In genomic region chr18:62521588-62521987, GRCh38 we compare ENCODE assay signal across 9 cellular contexts. TPM values are rescaled to one million over a fixed set of nuclear protein-coding genes. Genes with fewer than 3 reads are reported as not detected.
A peak's percentile ranks its signal among the peaks of the same experiment; 100 is the strongest.
DNase-seq lines count a peak whose midpoint lies in the region; ATAC-seq, FAIRE-seq and TF ChIP-seq lines count a peak whose summit lies in the region.
"Had no signal": no experiment of that assay in that cellular context is flagged by ENCODE, and none has a peak within 500 bp of the region (broad histone marks: within the 10 kb centered on the region; RNA-seq: fewer than 3 reads in every experiment).

No MANE protein-coding gene starts in this region.

- H3K79me2 ChIP-seq in OCI-LY3 (ENCODE audit: low read length), result peaks cover 31% of the 10 kb centered on the region
- H3K79me2 ChIP-seq in endothelial cell of umbilical vein (ENCODE audit: control insufficient read depth, insufficient read depth, low read length), result peaks cover 31% of the 10 kb centered on the region

- DNase-seq in GM19239 (ENCODE audit: insufficient read length, low spot score), result no peak
- DNase-seq in endothelial cell of umbilical vein (ENCODE audit: low read depth, low spot score), result no peak
- no peak for DNase-seq in progenitor cell of endocrine pancreas (ENCODE audit: low spot score, unreplicated experiment)
- DNase-seq in NCI-H2081 treated with DMSO at 0.1 percent for 48 hours (lab: John Stamatoyannopoulos, UW), result no peak
- no peak for DNase-seq in ascending aorta (ENCODE audit: low spot score in 2 of 2)

- H3K4me3 ChIP-seq in OCI-LY3 (ENCODE audit: low read length) (peak overlapping the region; percentile 75), endothelial cell of umbilical vein (replicated peaks in 1 of 3; ENCODE audit: insufficient read depth in 1 of 3, low read depth in 1 of 3, low read length in 3 of 3) (peak overlapping the region; percentile 85 to 98 (median 96)), ascending aorta (peak overlapping the region in 1 of 2 donors; percentile 95)

- POLR2A ChIA-PET in endothelial cell of umbilical vein (lab: Charles Lee), result interaction anchor here (0.6 to 1.8 kb wide), 2 partner anchors 71 to 300 kb away, joined by 3 to 9 read pairs; no protein-coding TSS in a partner anchor

- H3K27me3 Mint-ChIP-seq in progenitor cell of endocrine pancreas, result peaks cover 6% of the 10 kb centered on the region

- no peaks in the 10 kb centered on the region for H3K36me3 Mint-ChIP-seq in progenitor cell of endocrine pancreas (ENCODE audit: insufficient read depth)

- dilution Hi-C loops in endothelial cell of umbilical vein (cut with MboI; ENCODE audit: extremely low pct_ligation_motif_present, low sequenced_read_pairs), result no loop called here

- H3K9me3 ChIP-seq in OCI-LY3 (ENCODE audit: insufficient read depth, low read length) (no peaks in the 10 kb centered on the region), endothelial cell of umbilical vein (replicated peaks; ENCODE audit: control insufficient read depth, insufficient read depth, low read length) (no peaks in the 10 kb centered on the region), ascending aorta (no peaks in the 10 kb centered on the region)

- H3K9ac ChIP-seq in OCI-LY3 (ENCODE audit: low read length) (peak overlapping the region; percentile 71), endothelial cell of umbilical vein (replicated peaks; ENCODE audit: extremely low read depth, insufficient read depth, low read length) (peak overlapping the region; percentile 93)

- H3K4me1 Mint-ChIP-seq in progenitor cell of endocrine pancreas (ENCODE audit: low read depth), result peaks cover 17% of the 10 kb centered on the region

- no peak for TF ChIP-seq POLR2A in endothelial cell of umbilical vein (IDR thresholded peaks at IDR 0.05; ENCODE audit: low read depth, low read length)

- no peaks in the 10 kb centered on the region for H3K9me3 Mint-ChIP-seq in progenitor cell of endocrine pancreas (ENCODE audit: low read depth)

- H3K4me1 ChIP-seq in OCI-LY3 (ENCODE audit: low read length) (peaks cover 17% of the 10 kb centered on the region), endothelial cell of umbilical vein (ENCODE audit: control insufficient read depth, extremely low read depth, insufficient read depth, low read length) (peaks cover 21% of the 10 kb centered on the region), ascending aorta (peaks cover 3 to 11% of the 10 kb centered on the region in 2 donors)

- CTCF ChIA-PET in endothelial cell of umbilical vein (lab: Charles Lee), result interaction anchor here (1.1 to 5.1 kb wide), 6 partner anchors 9 to 199 kb away, joined by 5 to 60 read pairs (median 8); no protein-coding TSS in a partner anchor

- no peak overlapping the region for H3K27ac ChIP-seq in OCI-LY3 (ENCODE audit: low read length)
- no peak overlapping the region for H3K27ac ChIP-seq in endothelial cell of umbilical vein (ENCODE audit: insufficient read depth, low read depth, low read length)
- H3K27ac ChIP-seq in ascending aorta, result no peak overlapping the region

- no peaks in the 10 kb centered on the region for H3K9me1 ChIP-seq in endothelial cell of umbilical vein (replicated peaks; ENCODE audit: control insufficient read depth, extremely low read depth, insufficient read depth, low read length)

- peak overlapping the region; percentile 73 for H3K27ac Mint-ChIP-seq in progenitor cell of endocrine pancreas

- H4K20me1 ChIP-seq in OCI-LY3 (ENCODE audit: insufficient read depth, low read length), result no peaks in the 10 kb centered on the region
- H4K20me1 ChIP-seq in endothelial cell of umbilical vein (replicated peaks; ENCODE audit: control insufficient read depth, extremely low read depth, insufficient read depth, low read length), result peaks cover 3% of the 10 kb centered on the region

- BruUV-seq in endothelial cell of umbilical vein (replicated peaks; lab: Mats Ljungman, UMichigan), result no TSS peak

- intact Hi-C loops in endothelial cell of umbilical vein (cut with micrococcal nuclease), result loop anchor here (5.0 kb wide), 1 partner anchor 196 kb away; the partner anchor contains the start of gene PHLPP1
- intact Hi-C loops in ascending aorta (cut with DNase I), result loop anchor here (5.0 to 10.0 kb wide), 4 partner anchors 61 to 1453 kb away; partner anchors contain the start of genes SERPINB8 and VPS4B

- TF ChIP-seq CTCF in OCI-LY3 (IDR thresholded peaks at IDR 0.05; ENCODE audit: low read depth, low read length) (no peak), endothelial cell of umbilical vein (IDR thresholded peaks at IDR 0.05; ENCODE audit: extremely low read depth in 1 of 2, insufficient read depth in 1 of 2, low read depth in 1 of 2, low read length in 2 of 2) (no peak), progenitor cell of endocrine pancreas (IDR thresholded peaks at IDR 0.05; ENCODE audit: unreplicated experiment) (no peak), ascending aorta (IDR thresholded peaks at IDR 0.05) (no peak)

- FAIRE-seq in GM19239 (lab: Jason Lieb, UNC) (peak; percentile 66), endothelial cell of umbilical vein (lab: Jason Lieb, UNC) (no peak)

- peak overlapping the region; percentile 81 for H3K4me3 Mint-ChIP-seq in progenitor cell of endocrine pancreas (ENCODE audit: low read depth)

- no peak for ATAC-seq in GM21576 (IDR thresholded peaks at IDR 0.05; ENCODE audit: unreplicated experiment)
- no peak for ATAC-seq in HG02798 (IDR thresholded peaks at IDR 0.05; ENCODE audit: poor library complexity, unreplicated experiment)
- ATAC-seq: activated CD4-positive, CD25-positive, alpha-beta regulatory T cell treated with anti-CD3 and anti-CD28 coated beads, Interleukin-2, amount 50 U/mL, for 24 hours had no signal

- no peaks in the 10 kb centered on the region for H3K36me3 ChIP-seq in OCI-LY3 (replicated peaks; ENCODE audit: low read depth, low read length)
- H3K36me3 ChIP-seq in endothelial cell of umbilical vein (ENCODE audit: control insufficient read depth in 2 of 2, extremely low read depth in 1 of 2, insufficient read depth in 2 of 2, low read length in 2 of 2), result no peaks in the 10 kb centered on the region
- H3K36me3 ChIP-seq in ascending aorta, result no peaks in the 10 kb centered on the region

- no peak overlapping the region for H2AFZ ChIP-seq in OCI-LY3 (ENCODE audit: low read depth, low read length)
- no peak overlapping the region for H2AFZ ChIP-seq in endothelial cell of umbilical vein (ENCODE audit: low read depth, low read length)

- H3K4me2 ChIP-seq in OCI-LY3 (ENCODE audit: low read length) (peak overlapping the region; percentile 80), endothelial cell of umbilical vein (ENCODE audit: insufficient read depth, low read length) (peak overlapping the region; percentile 99)

- peaks cover 8% of the 10 kb centered on the region; the same call in 1 of the 2 replicates for H3K27me3 ChIP-seq in OCI-LY3 (ENCODE audit: low read depth, low read length)
- no peaks in the 10 kb centered on the region for H3K27me3 ChIP-seq in endothelial cell of umbilical vein (ENCODE audit: control insufficient read depth in 2 of 2, insufficient read depth in 2 of 2, low read length in 2 of 2)
- H3K27me3 ChIP-seq in ascending aorta, result no peaks in the 10 kb centered on the region

TF ChIP-seq in endothelial cell of umbilical vein, 7 proteins besides CTCF, POLR2A, EP300 and RAD21:
- TF ChIP-seq FOS (IDR thresholded peaks at IDR 0.05; ENCODE audit: borderline replicate concordance, insufficient read depth, low read length), result no peak
- no peak for TF ChIP-seq EZH2 (IDR thresholded peaks at IDR 0.05; ENCODE audit: borderline replicate concordance, low read depth, low read length, severe bottlenecking)
- TF ChIP-seq GATA2 (IDR thresholded peaks at IDR 0.05; ENCODE audit: insufficient read depth, insufficient read length, low read depth, low read length), result peak; percentile 34
- TF ChIP-seq POLR2AphosphoS5 (IDR thresholded peaks at IDR 0.05; ENCODE audit: insufficient read depth, low read depth, low read length), result no peak
- no peak for TF ChIP-seq JUN (IDR thresholded peaks at IDR 0.05; ENCODE audit: borderline replicate concordance, insufficient read depth, insufficient read length, low read depth)

RNA-seq across cellular contexts. Expression of gene ZCCHC2, which starts 1.2 kb away (rescaled TPM):
- total RNA-seq in endothelial cell of umbilical vein, result 20.6 and 27.2 TPM in 2 replicates
- 16.2 and 18.0 TPM in 2 replicates for polyA plus RNA-seq in endothelial cell of umbilical vein
- polyA plus RNA-seq in endothelial cell of umbilical vein (2011; cell fraction: cytosol; rRNA removed), result 13.0 and 14.3 TPM in 2 replicates
- polyA plus RNA-seq in endothelial cell of umbilical vein (2011; cell fraction: nucleus; rRNA removed), result 27.9 and 31.0 TPM in 2 replicates
- 7.8 and 12.3 TPM in 2 replicates for polyA plus RNA-seq in endothelial cell of umbilical vein (2012)
- polyA minus RNA-seq in endothelial cell of umbilical vein, result 38.7 and 41.3 TPM in 2 replicates
- 22.9 TPM for polyA minus RNA-seq in endothelial cell of umbilical vein (2011; cell fraction: cytosol; rRNA and poly(A)+ RNA removed)
- polyA minus RNA-seq in endothelial cell of umbilical vein (2011; cell fraction: nucleus; rRNA and poly(A)+ RNA removed), result 32.1 and 39.8 TPM in 2 replicates
- total RNA-seq in progenitor cell of endocrine pancreas, result 18.5 and 20.6 TPM in 2 replicates
- total RNA-seq in ascending aorta, result 22.9 TPM
